In the genomic region with DNA sequence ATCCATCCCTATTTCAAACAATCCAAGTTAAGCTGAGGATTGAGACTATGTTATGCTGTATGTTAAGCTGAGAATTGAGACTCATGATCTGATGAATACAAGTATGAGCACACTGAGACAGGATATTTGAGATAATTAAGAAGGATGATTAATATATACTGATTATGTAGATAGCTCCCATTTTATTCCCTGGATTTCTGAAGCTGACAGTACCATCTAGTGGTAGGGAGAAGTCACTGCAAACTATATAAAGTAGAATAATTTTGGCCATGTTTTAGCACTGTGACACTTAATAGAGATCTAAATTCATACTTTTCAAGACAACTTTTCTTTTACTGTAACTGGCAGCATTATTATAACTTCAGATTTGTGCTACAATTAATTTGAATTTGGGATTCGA, we compare ENCODE assay signal across 9 cellular contexts. TPM values are rescaled to one million over a fixed set of nuclear protein-coding genes. Genes with fewer than 3 reads are reported as not detected.
A peak's percentile ranks its signal among the peaks of the same experiment; 100 is the strongest.
DNase-seq lines count a peak whose midpoint lies in the region; ATAC-seq, FAIRE-seq and TF ChIP-seq lines count a peak whose summit lies in the region.
"Had no signal": no experiment of that assay in that cellular context is flagged by ENCODE, and none has a peak within 500 bp of the region (broad histone marks: within the 10 kb centered on the region; RNA-seq: fewer than 3 reads in every experiment).

No MANE protein-coding gene starts in this region.

- H3K27ac ChIP-seq in pancreas = no peak overlapping the region
- H3K27ac ChIP-seq: SJSA1 had no signal

- H3F3A ChIP-seq in Loucy (ENCODE audit: low read depth) = no peaks in the 10 kb centered on the region

- no peak overlapping the region for H3K9ac ChIP-seq in Loucy (ENCODE audit: low read depth, low read length, poor library complexity, severe bottlenecking)

- 54 to 72% methylated on average over 1 of the region's 1 CpG for WGBS in pancreas, 2 donors

- H2AFZ ChIP-seq in Loucy (ENCODE audit: low read length) = no peak overlapping the region

- H3K27me3 ChIP-seq in GM06990 (replicated peaks; ENCODE audit: control insufficient read depth, insufficient read depth, low read length) (no peaks in the 10 kb centered on the region), Loucy (ENCODE audit: insufficient read depth, low read length, poor library complexity, severe bottlenecking) (no peaks in the 10 kb centered on the region), pancreas (peaks cover 0 to 5% (median 0%) of the 10 kb centered on the region in 4 donors)
- H3K27me3 ChIP-seq: SJSA1 had no signal

- H3K9me3 ChIP-seq in Loucy (ENCODE audit: insufficient read depth, low read depth, low read length) (no peaks in the 10 kb centered on the region), pancreas (no peaks in the 10 kb centered on the region)
- H3K9me3 ChIP-seq: SJSA1 had no signal

- no peaks in the 10 kb centered on the region; the same call in 1 of the 2 replicates for H3K36me3 ChIP-seq in GM06990 (ENCODE audit: control insufficient read depth, insufficient read depth, low read length)
- H3K36me3 ChIP-seq in Loucy (ENCODE audit: insufficient read depth, low read length) = no peaks in the 10 kb centered on the region
- no peaks in the 10 kb centered on the region for H3K36me3 ChIP-seq in pancreas
- H3K36me3 ChIP-seq: SJSA1 had no signal

- FAIRE-seq in pancreas (lab: Jason Lieb, UNC) = peak; percentile 93

- no peaks in the 10 kb centered on the region for H3K9me2 ChIP-seq in Loucy (replicated peaks; ENCODE audit: low read depth, low read length)

- TF ChIP-seq CTCF in GM06990 (IDR thresholded peaks at IDR 0.05; ENCODE audit: insufficient read depth, low read length, poor library complexity, severe bottlenecking) (peak; percentile 75), Loucy (conservative IDR thresholded peaks at IDR 0.05; ENCODE audit: low read length) (peak; percentile 74), pancreas (IDR thresholded peaks at IDR 0.05) (peak in 3 of 4 donors; percentile 49 to 72 (median 60))

- H3K79me2 ChIP-seq in Loucy (ENCODE audit: insufficient read depth, low read length) = no peaks in the 10 kb centered on the region

- no peaks in the 10 kb centered on the region for H4K20me1 ChIP-seq in Loucy (ENCODE audit: insufficient read depth, low read length, poor library complexity, severe bottlenecking)

- intact Hi-C loops in pancreas (cut with DNase I) = no loop called here

- no peak for DNase-seq in GM06990 (ENCODE audit: extremely low read depth, insufficient read length)
- DNase-seq in cerebellar cortex (ENCODE audit: low spot score) = peak; percentile 11
- DNase-seq in pancreas = no peak
- DNase-seq in stimulated activated CD4-positive, alpha-beta T cell treated with anti-CD3 and anti-CD28 coated beads, Interleukin-1b, Interleukin-23, amount 100 ng/mL, for 48 hours = no peak
- no peak for DNase-seq in 8988T

- no peak overlapping the region for H3K4me2 ChIP-seq in Loucy (ENCODE audit: low read depth, low read length, poor library complexity, severe bottlenecking)

- ATAC-seq in pancreas (peak in 3 of 4 donors; percentile 53 to 73 (median 72)), HG03521 (IDR thresholded peaks at IDR 0.05; ENCODE audit: unreplicated experiment) (no peak), GM19351 (IDR thresholded peaks at IDR 0.05; ENCODE audit: unreplicated experiment) (no peak)

- H3K4me1 ChIP-seq in Loucy (ENCODE audit: insufficient read depth, low read length, poor library complexity, severe bottlenecking) = no peaks in the 10 kb centered on the region
- H3K4me1 ChIP-seq in pancreas = no peaks in the 10 kb centered on the region
- H3K4me1 ChIP-seq: SJSA1 had no signal

- H3K4me3 ChIP-seq in GM06990 (replicated peaks; ENCODE audit: low read depth, low read length) (no peak overlapping the region), Loucy (ENCODE audit: low read length, poor library complexity, severe bottlenecking) (no peak overlapping the region), pancreas (no peak overlapping the region)
- H3K4me3 ChIP-seq: SJSA1 had no signal

RNA-seq across cellular contexts. Expression of a gene that starts 23.1 kb away (rescaled TPM):
- total RNA-seq in pancreas = 10 to 100 TPM in 2 of 6 donors, 1 to 10 TPM in 4; 4.7 to 12.4 (median 8.5) TPM
- 1 to 10 TPM; 2.4 to 5.2 TPM for polyA plus RNA-seq in pancreas

Comparison
In these comparisons a context has a peak if more than half of its experiments do, and no peak if none do; other contexts are left out.
1. ATAC-seq: peak in pancreas (3 of 4); none in HG03521 (single experiment) and GM19351 (single experiment).
2. Peak in every context shown above with its lines, with median percentiles within 50 percentile points of each other: CTCF ChIP-seq.